In genomic region chr2:95023222-95023597, GRCh38 we compare ENCODE assay signal across 8 cellular contexts. TPM values are rescaled to one million over a fixed set of nuclear protein-coding genes. Genes with fewer than 3 reads are reported as not detected.
A peak's percentile ranks its signal among the peaks of the same experiment; 100 is the strongest.
DNase-seq lines count a peak whose midpoint lies in the region; ATAC-seq and TF ChIP-seq lines count a peak whose summit lies in the region.

No MANE protein-coding gene starts in this region.

- peak overlapping the region; percentile 88 for H3K27ac Mint-ChIP-seq in CD8-positive, alpha-beta T cell

- POLR2A ChIA-PET in CD8-positive, alpha-beta T cell (lab: Charles Lee), result interaction anchor here (0.7 to 8.0 kb wide), 11 partner anchors 11 to 142 kb away, joined by 3 to 323 read pairs (median 6); partner anchors contain the start of gene MRPS5
- POLR2A ChIA-PET in A673 (lab: Charles Lee; ENCODE audit: low non-redundant PET), result no interaction called here

- no peaks in the 10 kb centered on the region for H3K9me3 ChIP-seq in CD8-positive, alpha-beta T cell (ENCODE audit: low read length)
- no peaks in the 10 kb centered on the region for H3K9me3 ChIP-seq in A673 (ENCODE audit: low read depth, low read length, poor library complexity, severe bottlenecking)

- ATAC-seq in CD8-positive, alpha-beta T cell, result peak; percentile 57
- ATAC-seq in GM19351 (IDR thresholded peaks at IDR 0.05; ENCODE audit: unreplicated experiment), result peak; percentile 49
- ATAC-seq in GM18517 (IDR thresholded peaks at IDR 0.05; ENCODE audit: unreplicated experiment), result no peak
- ATAC-seq in SK-N-SH treated with all-trans-retinoic acid at 6 μM for 48 hours, result no peak

- H3K4me1 Mint-ChIP-seq in CD8-positive, alpha-beta T cell (ENCODE audit: low read depth), result peaks cover 44% of the 10 kb centered on the region

- no peaks in the 10 kb centered on the region for H3K36me3 ChIP-seq in CD8-positive, alpha-beta T cell (ENCODE audit: insufficient read depth, low read length)
- H3K36me3 ChIP-seq in A673 (ENCODE audit: insufficient read depth, low read length, poor library complexity, severe bottlenecking), result no peaks in the 10 kb centered on the region

- intact Hi-C loops in CD8-positive, alpha-beta T cell (cut with DNase I, micrococcal nuclease), result loop anchor here (1.0 to 2.0 kb wide), 5 partner anchors 30 to 184 kb away; partner anchors contain the start of genes ZNF892 (in 2 of the 2) and ZNF2 (in 1 of the 2)
- intact Hi-C loops in A673 (cut with micrococcal nuclease; ENCODE audit: unreplicated experiment), result loop anchor here (5.0 to 10.0 kb wide), 2 partner anchors 54 to 92 kb away; no protein-coding TSS in a partner anchor

- H3K27me3 ChIP-seq in CD8-positive, alpha-beta T cell (ENCODE audit: insufficient read depth, low read length), result no peaks in the 10 kb centered on the region
- peaks cover 57% of the 10 kb centered on the region for H3K27me3 ChIP-seq in A673 (replicated peaks; ENCODE audit: insufficient read depth, low read depth, low read length, poor library complexity)

- no peaks in the 10 kb centered on the region for H3K9me3 Mint-ChIP-seq in CD8-positive, alpha-beta T cell

- peaks cover 39% of the 10 kb centered on the region for H3K4me1 ChIP-seq in CD8-positive, alpha-beta T cell (ENCODE audit: insufficient read depth, low read length)
- H3K4me1 ChIP-seq in A673 (ENCODE audit: insufficient read depth, low read length, poor library complexity, severe bottlenecking), result peaks cover 6% of the 10 kb centered on the region

- H3K4me3 ChIP-seq in CD8-positive, alpha-beta T cell (ENCODE audit: low read depth, low read length), result peak overlapping the region; percentile 70
- no peak overlapping the region for H3K4me3 ChIP-seq in A673 (ENCODE audit: low read depth, low read length, poor library complexity, severe bottlenecking)

- CTCF ChIA-PET in CD8-positive, alpha-beta T cell (lab: Charles Lee), result interaction anchor here (0.9 to 8.0 kb wide), 23 partner anchors 8 to 182 kb away, joined by 3 to 482 read pairs (median 5); partner anchors contain the start of genes MRPS5 and ZNF2
- CTCF ChIA-PET in A673 (lab: Charles Lee), result interaction anchor here (1.2 to 2.4 kb wide), 4 partner anchors 9 to 56 kb away, joined by 3 to 17 read pairs (median 6); no protein-coding TSS in a partner anchor

- peak; percentile 34 to 73 (median 57) for DNase-seq in CD8-positive, alpha-beta T cell
- DNase-seq in NCI-H345 treated with DMSO at 0.1 percent for 48 hours (lab: John Stamatoyannopoulos, UW; ENCODE audit: unreplicated experiment) (peak; percentile 46), A673 (ENCODE audit: low spot score) (no peak)
- DNase-seq in activated naive CD4-positive, alpha-beta T cell treated with Interleukin-2 at 50 U/mL for 16 hours, result peak; percentile 55
- peak; percentile 29 to 69 for DNase-seq in stimulated activated CD4-positive, alpha-beta T cell treated with anti-CD3 and anti-CD28 coated beads, Interleukin-4, amount 100 ng/mL, for 4 hours

- H3K27ac ChIP-seq in CD8-positive, alpha-beta T cell (ENCODE audit: low read depth, low read length), result peak overlapping the region; percentile 4
- H3K27ac ChIP-seq in A673 (ENCODE audit: low read depth, low read length, poor library complexity, severe bottlenecking), result no peak overlapping the region

- peak; percentile 51 for TF ChIP-seq CTCF in CD8-positive, alpha-beta T cell (IDR thresholded peaks at IDR 0.05)
- TF ChIP-seq CTCF in A673 (conservative IDR thresholded peaks at IDR 0.05; ENCODE audit: low read depth, low read length), result no peak

- peaks cover 13% of the 10 kb centered on the region for H3K36me3 Mint-ChIP-seq in CD8-positive, alpha-beta T cell

- no TSS peak for BruUV-seq in A673 (replicated peaks; lab: Mats Ljungman, UMichigan)

- H3K27me3 Mint-ChIP-seq in CD8-positive, alpha-beta T cell (ENCODE audit: low read depth), result no peaks in the 10 kb centered on the region

- peak overlapping the region; percentile 85 for H3K4me3 Mint-ChIP-seq in CD8-positive, alpha-beta T cell

TF ChIP-seq in SK-N-SH treated with all-trans-retinoic acid at 6 μM for 48 hours, 23 proteins besides CTCF, POLR2A, EP300 and RAD21:
- TF ChIP-seq PPARA (CRISPR knock-in tag; IDR thresholded peaks at IDR 0.05; ENCODE audit: borderline replicate concordance) (no peak), GLIS3 (CRISPR knock-in tag; IDR thresholded peaks at IDR 0.05) (no peak), PATZ1 (CRISPR knock-in tag; IDR thresholded peaks at IDR 0.05; ENCODE audit: borderline replicate concordance) (no peak), ZC3H10 (CRISPR knock-in tag; IDR thresholded peaks at IDR 0.05) (no peak), POU6F1 (CRISPR knock-in tag; IDR thresholded peaks at IDR 0.05; ENCODE audit: borderline replicate concordance, low read depth) (no peak), CSRNP3 (CRISPR knock-in tag; IDR thresholded peaks at IDR 0.05) (no peak), ZFP30 (CRISPR knock-in tag; IDR thresholded peaks at IDR 0.05) (no peak), ZFP3 (CRISPR knock-in tag; IDR thresholded peaks at IDR 0.05) (no peak), ZNF565 (CRISPR knock-in tag; conservative IDR thresholded peaks at IDR 0.05; ENCODE audit: low read depth) (no peak), OSR1 (CRISPR knock-in tag; IDR thresholded peaks at IDR 0.05) (no peak), CREB5 (CRISPR knock-in tag; IDR thresholded peaks at IDR 0.05; ENCODE audit: low read depth) (no peak)

RNA-seq across cellular contexts. Expression of gene MAL, which starts 2.3 kb away (rescaled TPM):
- 10 to 100 TPM; 49.8 to 56.0 TPM for total RNA-seq in CD8-positive, alpha-beta T cell
- total RNA-seq in A673 (2021), result not detected in 2 replicates

Comparison
In these comparisons a context has a peak if more than half of its experiments do, and no peak if none do; other contexts are left out.
1. ATAC-seq: peak in CD8-positive, alpha-beta T cell (single experiment) and GM19351 (single experiment); none in GM18517 (single experiment) and SK-N-SH treated with all-trans-retinoic acid at 6 μM for 48 hours (single experiment).
2. RNA of gene MAL, which starts 2.3 kb away (total RNA-seq): 49.8 to 56.0 TPM in CD8-positive, alpha-beta T cell; not detected in A673; every median in the first group is over 10 times any median in the second.